In the genomic region with DNA sequence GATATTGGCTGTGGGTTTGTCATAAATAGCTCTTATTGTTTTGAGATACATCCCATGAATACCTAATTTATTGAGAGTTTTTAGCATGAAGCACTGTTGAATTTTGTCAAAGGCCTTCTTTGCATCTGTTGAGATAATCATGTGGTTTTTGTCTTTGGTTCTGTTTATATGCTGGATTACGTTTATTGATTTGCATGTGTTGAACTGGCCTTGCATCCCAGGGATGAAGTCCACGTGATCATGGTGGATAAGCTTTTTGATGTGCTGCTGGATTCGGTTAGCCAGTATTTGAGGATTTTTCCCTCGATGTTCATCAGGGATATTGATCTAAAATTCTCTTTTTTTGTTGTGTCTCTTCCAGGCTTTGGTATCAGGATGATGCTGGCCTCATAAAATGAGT, we compare ENCODE assay signal across 8 cellular contexts.
DNase-seq lines count a peak whose midpoint lies in the region; TF ChIP-seq lines count a peak whose summit lies in the region.
"Not testable (repeated sequence)": the region's sequence is repeated elsewhere in the genome, so short reads cannot be mapped to it uniquely, and the experiment has no call there.

No MANE protein-coding gene starts in this region.

- intact Hi-C loops in dorsolateral prefrontal cortex (cut with DNase I) = loop anchor here in 1 of 2 donors (5.0 kb wide), 1 partner anchor 56 kb away; no protein-coding TSS in a partner anchor

- H3K4me3 ChIP-seq in dorsolateral prefrontal cortex = peak overlapping the region in 2 of 59 donors; percentile 8 to 28

- not testable (repeated sequence) for H3K27me3 ChIP-seq in dorsolateral prefrontal cortex

- not testable (repeated sequence) for TF ChIP-seq CTCF in dorsolateral prefrontal cortex (IDR thresholded peaks at IDR 0.05 in 54 of 56, conservative IDR thresholded peaks at IDR 0.05 in 2 of 56; ENCODE audit: low read depth in 1 of 56, partially characterized antibody in 56 of 56)

- peak overlapping the region; percentile 44 for H3K27ac ChIP-seq in caudate nucleus (ENCODE audit: low read depth, low read length)
- H3K27ac ChIP-seq in dorsolateral prefrontal cortex = peak overlapping the region in 35 of 59 donors; percentile 5 to 84 (median 59)

- peak; percentile 44 for DNase-seq in Ammon's horn (ENCODE audit: low spot score)
- DNase-seq in caudate nucleus (lab: John Stamatoyannopoulos, UW) = peak in 7 of 61 donors; percentile 0 to 41 (median 3)
- peak in 1 of 10 donors; percentile 36 for DNase-seq in dorsolateral prefrontal cortex
- DNase-seq in globus pallidus (ENCODE audit: low spot score) = peak; percentile 64
- DNase-seq in midbrain (lab: John Stamatoyannopoulos, UW) = peak; percentile 24
- DNase-seq in pons (ENCODE audit: low spot score) = peak; percentile 54
- DNase-seq in putamen (ENCODE audit: low spot score) = peak; percentile 44
- DNase-seq in superior temporal gyrus (ENCODE audit: extremely low spot score) = peak; percentile 67
